In genomic region chr16:85949787-85950186, GRCh38 we compare ENCODE assay signal across 17 cellular contexts. TPM values are rescaled to one million over a fixed set of nuclear protein-coding genes. Genes with fewer than 3 reads are reported as not detected.
DNase-seq lines count a peak whose midpoint lies in the region; ATAC-seq and TF ChIP-seq lines count a peak whose summit lies in the region.
"Had no signal": no experiment of that assay in that cellular context is flagged by ENCODE, and none has a peak within 500 bp of the region (broad histone marks: within the 10 kb centered on the region; RNA-seq: fewer than 3 reads in every experiment).

No MANE protein-coding gene starts in this region.

- WGBS in ovary, 3 donors: 66 to 68% (median 66%) methylated on average over 4 of the region's 4 CpGs

- no peaks in the 10 kb centered on the region for H3K9me3 ChIP-seq in tibial artery
- H3K9me3 ChIP-seq in ovary: no peaks in the 10 kb centered on the region
- H3K9me3 ChIP-seq: SJCRH30 had no signal

- peaks cover 3% of the 10 kb centered on the region for H3K27me3 Mint-ChIP-seq in activated naive CD4-positive, alpha-beta T cell treated with anti-CD3 and anti-CD28 coated beads for 36 hours (ENCODE audit: low read depth)
- H3K27me3 Mint-ChIP-seq in activated naive CD8-positive, alpha-beta T cell treated with anti-CD3 and anti-CD28 coated beads, Interleukin-2, amount 50 U/mL, for 24 hours: no peaks in the 10 kb centered on the region
- no peaks in the 10 kb centered on the region for H3K27me3 Mint-ChIP-seq in stimulated activated naive B cell treated with anti-CD40 and anti-IgM and Interleukin-4, amounts not matched to agents 10 μg/mL and 1 μg/mL and 100 μg/mL, for 72 hours

- H3K27ac ChIP-seq in tibial artery (no peak overlapping the region), ovary (no peak overlapping the region)
- H3K27ac ChIP-seq: PC-9, SJCRH30 had no signal

- H3K4me3 ChIP-seq in tibial artery: no peak overlapping the region
- H3K4me3 ChIP-seq in ovary: no peak overlapping the region
- H3K4me3 ChIP-seq: PC-9, SJCRH30 had no signal

- CTCF ChIA-PET in activated naive CD4-positive, alpha-beta T cell treated with anti-CD3 and anti-CD28 coated beads for 36 hours (lab: Charles Lee): interaction anchor here (1.1 to 1.6 kb wide), 3 partner anchors 18 to 128 kb away, joined by 3 to 4 read pairs (median 4); no protein-coding TSS in a partner anchor

- H3K4me1 ChIP-seq in tibial artery (no peaks in the 10 kb centered on the region), ovary (ENCODE audit: insufficient read depth) (no peaks in the 10 kb centered on the region)
- H3K4me1 ChIP-seq: SJCRH30 had no signal

- no peaks in the 10 kb centered on the region for H3K36me3 ChIP-seq in tibial artery
- H3K36me3 ChIP-seq in ovary: no peaks in the 10 kb centered on the region
- H3K36me3 ChIP-seq: SJCRH30 had no signal

- DNase-seq in activated naive CD4-positive, alpha-beta T cell treated with anti-CD3 and anti-CD28 coated beads for 36 hours: no peak
- no peak for DNase-seq in activated naive CD4-positive, alpha-beta T cell treated with anti-CD3 and anti-CD28 coated beads, Interleukin-2, amount 50 U/mL, for 16 hours
- DNase-seq in NAMALWA (ENCODE audit: low spot score) (peak; percentile 21), tibial artery (no peak), ovary (no peak)
- DNase-seq in activated naive CD8-positive, alpha-beta T cell treated with anti-CD3 and anti-CD28 coated beads, Interleukin-2, amount 50 U/mL, for 24 hours: no peak
- no peak for DNase-seq in stimulated activated naive B cell treated with anti-CD40 and anti-IgM and Interleukin-4, amounts not matched to agents 10 μg/mL and 1 μg/mL and 100 μg/mL, for 72 hours
- DNase-seq: C1 segment of cervical spinal cord, KBM-7, NCI-H1048, NCI-H1436 treated with DMSO at 0.1 percent for 48 hours, NCI-H2029 treated with DMSO at 0.1 percent for 48 hours, NCI-H748 treated with DMSO at 0.1 percent for 48 hours, PC-9, SJCRH30 had no signal

- H3K36me3 Mint-ChIP-seq in activated naive CD4-positive, alpha-beta T cell treated with anti-CD3 and anti-CD28 coated beads for 36 hours (ENCODE audit: low read depth): no peaks in the 10 kb centered on the region
- H3K36me3 Mint-ChIP-seq in activated naive CD8-positive, alpha-beta T cell treated with anti-CD3 and anti-CD28 coated beads, Interleukin-2, amount 50 U/mL, for 24 hours (ENCODE audit: low read depth): peaks cover 12% of the 10 kb centered on the region
- H3K36me3 Mint-ChIP-seq in stimulated activated naive B cell treated with anti-CD40 and anti-IgM and Interleukin-4, amounts not matched to agents 10 μg/mL and 1 μg/mL and 100 μg/mL, for 72 hours: peaks cover 5 to 13% of the 10 kb centered on the region in 2 donors

- peak overlapping the region; percentile 57 for H3K27ac Mint-ChIP-seq in activated naive CD4-positive, alpha-beta T cell treated with anti-CD3 and anti-CD28 coated beads for 36 hours
- H3K27ac Mint-ChIP-seq in activated naive CD8-positive, alpha-beta T cell treated with anti-CD3 and anti-CD28 coated beads, Interleukin-2, amount 50 U/mL, for 24 hours: peak overlapping the region; percentile 36
- H3K27ac Mint-ChIP-seq in stimulated activated naive B cell treated with anti-CD40 and anti-IgM and Interleukin-4, amounts not matched to agents 10 μg/mL and 1 μg/mL and 100 μg/mL, for 72 hours: peak overlapping the region; percentile 95

- no peaks in the 10 kb centered on the region for H3K9me3 Mint-ChIP-seq in activated naive CD4-positive, alpha-beta T cell treated with anti-CD3 and anti-CD28 coated beads for 36 hours
- H3K9me3 Mint-ChIP-seq in activated naive CD8-positive, alpha-beta T cell treated with anti-CD3 and anti-CD28 coated beads, Interleukin-2, amount 50 U/mL, for 24 hours: no peaks in the 10 kb centered on the region
- no peaks in the 10 kb centered on the region for H3K9me3 Mint-ChIP-seq in stimulated activated naive B cell treated with anti-CD40 and anti-IgM and Interleukin-4, amounts not matched to agents 10 μg/mL and 1 μg/mL and 100 μg/mL, for 72 hours

- TF ChIP-seq EP300 in ovary (IDR thresholded peaks at IDR 0.05): no peak

- TF ChIP-seq POLR2A in ovary (IDR thresholded peaks at IDR 0.05): no peak

- ATAC-seq in activated naive CD8-positive, alpha-beta T cell treated with anti-CD3 and anti-CD28 coated beads, Interleukin-2, amount 50 U/mL, for 24 hours: no peak
- no peak for ATAC-seq in stimulated activated naive B cell treated with anti-CD40 and anti-IgM and Interleukin-4, amounts not matched to agents 10 μg/mL and 1 μg/mL and 100 μg/mL, for 72 hours (replicated peaks)
- ATAC-seq in GM21576 (IDR thresholded peaks at IDR 0.05; ENCODE audit: unreplicated experiment): no peak

- peaks cover 56% of the 10 kb centered on the region for H3K4me1 Mint-ChIP-seq in activated naive CD4-positive, alpha-beta T cell treated with anti-CD3 and anti-CD28 coated beads for 36 hours (ENCODE audit: low read depth)
- H3K4me1 Mint-ChIP-seq in activated naive CD8-positive, alpha-beta T cell treated with anti-CD3 and anti-CD28 coated beads, Interleukin-2, amount 50 U/mL, for 24 hours: peaks cover 72% of the 10 kb centered on the region
- peaks cover 70 to 87% of the 10 kb centered on the region in 2 donors for H3K4me1 Mint-ChIP-seq in stimulated activated naive B cell treated with anti-CD40 and anti-IgM and Interleukin-4, amounts not matched to agents 10 μg/mL and 1 μg/mL and 100 μg/mL, for 72 hours

- no peak overlapping the region for H3K4me3 Mint-ChIP-seq in activated naive CD4-positive, alpha-beta T cell treated with anti-CD3 and anti-CD28 coated beads for 36 hours
- no peak overlapping the region for H3K4me3 Mint-ChIP-seq in activated naive CD8-positive, alpha-beta T cell treated with anti-CD3 and anti-CD28 coated beads, Interleukin-2, amount 50 U/mL, for 24 hours
- peak overlapping the region in 1 of 2 donors; percentile 55 for H3K4me3 Mint-ChIP-seq in stimulated activated naive B cell treated with anti-CD40 and anti-IgM and Interleukin-4, amounts not matched to agents 10 μg/mL and 1 μg/mL and 100 μg/mL, for 72 hours

- peaks cover 0 to 69% of the 10 kb centered on the region in 2 donors for H3K27me3 ChIP-seq in tibial artery
- no peaks in the 10 kb centered on the region for H3K27me3 ChIP-seq in ovary
- H3K27me3 ChIP-seq: SJCRH30 had no signal

- intact Hi-C loops in activated naive CD4-positive, alpha-beta T cell treated with anti-CD3 and anti-CD28 coated beads for 36 hours (cut with micrococcal nuclease): no loop called here
- intact Hi-C loops in tibial artery (cut with DNase I; ENCODE audit: low total_unique reads): no loop called here
- intact Hi-C loops in ovary (cut with DNase I): no loop called here

- no peak for TF ChIP-seq CTCF in tibial artery (IDR thresholded peaks at IDR 0.05)
- TF ChIP-seq CTCF in ovary (IDR thresholded peaks at IDR 0.05): no peak

RNA-seq across cellular contexts. Expression of gene IRF8, which starts 50.8 kb away (rescaled TPM):
- total RNA-seq in activated naive CD4-positive, alpha-beta T cell treated with anti-CD3 and anti-CD28 coated beads for 36 hours: 100 to 1,000 TPM; 323 to 328 TPM
- 1 to 10 TPM; 1.8 to 7.1 (median 3.6) TPM for total RNA-seq in ovary
- polyA plus RNA-seq in ovary: 10 to 100 TPM in 1 of 2 donors, 1 to 10 TPM in 1; 2.3 to 24.1 TPM
- total RNA-seq: NCI-H460, PC-9, SJCRH30 had no signal

Comparison
In these comparisons a context has a peak if more than half of its experiments do, and no peak if none do; other contexts are left out.
1. H3K27ac Mint-ChIP-seq: peak in every context shown above with its lines; median percentile 95 in stimulated activated naive B cell treated with anti-CD40 and anti-IgM and Interleukin-4, amounts not matched to agents 10 μg/mL and 1 μg/mL and 100 μg/mL, for 72 hours; 57 in activated naive CD4-positive, alpha-beta T cell treated with anti-CD3 and anti-CD28 coated beads for 36 hours; 36 in activated naive CD8-positive, alpha-beta T cell treated with anti-CD3 and anti-CD28 coated beads, Interleukin-2, amount 50 U/mL, for 24 hours.
2. RNA of gene IRF8, which starts 50.8 kb away (total RNA-seq): 323 to 328 TPM in activated naive CD4-positive, alpha-beta T cell treated with anti-CD3 and anti-CD28 coated beads for 36 hours; 1.8 to 7.1 TPM in ovary; every median in the first group is over 10 times any median in the second.